In genomic region chr11:64305691-64306562, GRCh38 we compare ENCODE assay signal across 8 cellular contexts. TPM values are rescaled to one million over a fixed set of nuclear protein-coding genes. Genes with fewer than 3 reads are reported as not detected.
DNase-seq lines count a peak whose midpoint lies in the region; ATAC-seq and TF ChIP-seq lines count a peak whose summit lies in the region.

No MANE protein-coding gene starts in this region.

- peak; percentile 26 for ATAC-seq in HG03139 (IDR thresholded peaks at IDR 0.05; ENCODE audit: unreplicated experiment)

- H3K4me3 ChIP-seq in fibroblast of mammary gland (ENCODE audit: control insufficient read depth, low read depth, low read length): peak overlapping the region; percentile 68

- peak overlapping the region; percentile 94 for H3K27ac Mint-ChIP-seq in activated T-cell treated with anti-CD3 and anti-CD28 coated beads, Interleukin-2, amount 50 U/mL, for 24 hours
- peak overlapping the region; percentile 96 for H3K27ac Mint-ChIP-seq in neural crest cell (ENCODE audit: unreplicated experiment)

- H3K27ac ChIP-seq in substantia nigra (ENCODE audit: low read depth, low read length, poor library complexity, severe bottlenecking): peak overlapping the region; percentile 69

- DNase-seq in SIG-M5 treated with dmso at 0.1 percent for 504 hours (lab: John Stamatoyannopoulos, UW; ENCODE audit: unreplicated experiment): peak; percentile 77
- no peak for DNase-seq in SIG-M5 (lab: John Stamatoyannopoulos, UW)
- peak; percentile 92 for DNase-seq in OCI-M1 (lab: John Stamatoyannopoulos, UW)
- DNase-seq in activated T-cell treated with anti-CD3 and anti-CD28 coated beads, Interleukin-2, amount 50 U/mL, for 24 hours: peak; percentile 83
- DNase-seq in fibroblast of mammary gland (ENCODE audit: low read depth): no peak
- DNase-seq in neural crest cell (ENCODE audit: low read depth, low spot score): peak; percentile 60
- DNase-seq in substantia nigra (lab: John Stamatoyannopoulos, UW): peak in 43 of 49 donors; percentile 22 to 81 (median 58)

- H3K36me3 Mint-ChIP-seq in activated T-cell treated with anti-CD3 and anti-CD28 coated beads, Interleukin-2, amount 50 U/mL, for 24 hours (ENCODE audit: low read depth): peaks cover 40% of the 10 kb centered on the region
- H3K36me3 Mint-ChIP-seq in neural crest cell (ENCODE audit: low read depth): no peaks in the 10 kb centered on the region

- H3K9me3 Mint-ChIP-seq in activated T-cell treated with anti-CD3 and anti-CD28 coated beads, Interleukin-2, amount 50 U/mL, for 24 hours: no peaks in the 10 kb centered on the region
- H3K9me3 Mint-ChIP-seq in neural crest cell: no peaks in the 10 kb centered on the region

- H3K4me3 Mint-ChIP-seq in activated T-cell treated with anti-CD3 and anti-CD28 coated beads, Interleukin-2, amount 50 U/mL, for 24 hours: peak overlapping the region; percentile 96
- H3K4me3 Mint-ChIP-seq in neural crest cell: peak overlapping the region; percentile 98

- peaks cover 39% of the 10 kb centered on the region for H3K4me1 Mint-ChIP-seq in activated T-cell treated with anti-CD3 and anti-CD28 coated beads, Interleukin-2, amount 50 U/mL, for 24 hours (ENCODE audit: low read depth)
- peaks cover 25% of the 10 kb centered on the region for H3K4me1 Mint-ChIP-seq in neural crest cell

- peaks cover 12% of the 10 kb centered on the region for H3K27me3 Mint-ChIP-seq in activated T-cell treated with anti-CD3 and anti-CD28 coated beads, Interleukin-2, amount 50 U/mL, for 24 hours
- peaks cover 31% of the 10 kb centered on the region for H3K27me3 Mint-ChIP-seq in neural crest cell (ENCODE audit: low read depth)

- TF ChIP-seq CTCF in fibroblast of mammary gland (conservative IDR thresholded peaks at IDR 0.05; ENCODE audit: control insufficient read depth, insufficient read depth, low read depth, low read length) (no peak), neural crest cell (conservative IDR thresholded peaks at IDR 0.05) (peak; percentile 55)

RNA-seq across cellular contexts. Expression of gene ESRRA, which starts 0.6 kb away (rescaled TPM):
- 33.8 and 34.7 TPM in 2 replicates for total RNA-seq in neural crest cell

RNA-seq across cellular contexts. Expression of gene CATSPERZ, which starts 5.8 kb away (rescaled TPM):
- total RNA-seq in neural crest cell: not detected in 2 replicates

RNA-seq across cellular contexts. Expression of gene TRMT112, which starts 11.4 kb away (rescaled TPM):
- total RNA-seq in neural crest cell: 201 and 207 TPM in 2 replicates

RNA-seq across cellular contexts. Expression of gene PRDX5, which starts 12.0 kb away (rescaled TPM):
- 148 and 168 TPM in 2 replicates for total RNA-seq in neural crest cell

RNA-seq across cellular contexts. Expression of gene KCNK4, which starts 14.8 kb away (rescaled TPM):
- total RNA-seq in neural crest cell: not detected in 2 replicates

Comparison
In these comparisons a context has a peak if more than half of its experiments do, and no peak if none do; other contexts are left out.
1. DNase-seq: peak in SIG-M5 treated with dmso at 0.1 percent for 504 hours (single experiment), OCI-M1 (single experiment), activated T-cell treated with anti-CD3 and anti-CD28 coated beads, Interleukin-2, amount 50 U/mL, for 24 hours (single experiment), neural crest cell (single experiment) and substantia nigra (43 of 49); none in SIG-M5 (single experiment) and fibroblast of mammary gland (single experiment).